7 cellular contexts compared by ENCODE assay signal in the genomic region with DNA sequence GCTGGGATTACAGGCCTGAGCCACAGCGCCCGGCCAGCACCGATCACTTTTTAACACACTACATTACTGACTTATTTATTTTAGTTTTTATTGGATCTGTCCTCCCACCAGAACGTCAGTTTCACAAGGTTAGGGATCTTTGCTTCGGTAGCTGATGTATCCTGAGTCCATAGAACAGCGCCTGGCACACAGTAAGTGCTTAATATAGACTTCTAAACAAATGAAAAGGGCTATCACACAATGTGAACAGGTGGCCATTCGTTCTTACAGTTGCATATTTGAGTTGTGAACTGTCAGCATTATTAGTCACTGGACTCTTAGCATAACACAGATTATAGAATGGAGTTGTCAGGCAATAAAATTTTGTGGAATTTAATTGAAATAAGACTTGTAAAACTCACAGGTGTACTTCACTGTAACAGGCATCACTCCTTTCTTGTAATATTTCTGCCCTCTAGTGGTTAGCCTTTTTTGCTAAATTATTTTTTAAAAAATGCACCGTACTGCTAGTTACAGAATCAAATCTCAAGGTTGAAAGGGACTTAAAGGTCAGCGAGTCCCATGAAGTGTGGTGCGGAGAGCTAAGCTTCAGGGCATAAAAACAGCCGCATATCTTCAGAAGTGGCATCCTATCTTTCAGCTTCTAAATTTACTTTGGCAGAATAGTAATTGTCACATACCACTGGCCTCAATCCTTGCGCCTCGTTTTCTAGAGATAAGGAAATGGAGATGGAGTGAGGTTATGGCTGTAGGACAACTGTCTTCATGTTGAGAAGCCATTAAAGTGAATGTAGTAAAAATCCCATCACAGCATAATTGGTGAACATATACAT. TPM values are rescaled to one million over a fixed set of nuclear protein-coding genes. Genes with fewer than 3 reads are reported as not detected.
DNase-seq lines count a peak whose midpoint lies in the region; ATAC-seq and TF ChIP-seq lines count a peak whose summit lies in the region.

No MANE protein-coding gene starts in this region.

- no peaks in the 10 kb centered on the region for H3K36me3 ChIP-seq in lower lobe of right lung

- in situ Hi-C loops in astrocyte of the spinal cord (cut with HindIII; ENCODE audit: low sequenced_read_pairs), result no loop called here

- TF ChIP-seq CTCF in GM12865 (IDR thresholded peaks at IDR 0.05; ENCODE audit: insufficient read depth, low read depth, low read length, missing control alignments) (peak; percentile 50), NB4 (IDR thresholded peaks at IDR 0.05; ENCODE audit: low read depth, low read length) (peak; percentile 49), astrocyte of the spinal cord (IDR thresholded peaks at IDR 0.05; ENCODE audit: low read depth, low read length) (peak; percentile 56), lower lobe of right lung (IDR thresholded peaks at IDR 0.05) (peak; percentile 65)

- no peak overlapping the region for H3K27ac ChIP-seq in lower lobe of right lung

- H3K4me3 ChIP-seq in GM12865 (ENCODE audit: low read depth, low read length) (no peak overlapping the region), NB4 (ENCODE audit: low read depth, low read length) (no peak overlapping the region), astrocyte of the spinal cord (ENCODE audit: low read depth, low read length) (no peak overlapping the region), lower lobe of right lung (no peak overlapping the region)

- intact Hi-C loops in lower lobe of right lung (cut with DNase I), result no loop called here

- DNase-seq in GM12865 (ENCODE audit: low read depth) (peak; percentile 47), NB4 (ENCODE audit: low read depth) (peak; percentile 52), astrocyte of the spinal cord (ENCODE audit: low read depth, low spot score) (peak; percentile 39), lower lobe of right lung (no peak), amniotic stem cell (lab: John Stamatoyannopoulos, UW) (no peak), GOT3 (lab: John Stamatoyannopoulos, UW) (no peak)

- H3K9me3 ChIP-seq in lower lobe of right lung, result no peaks in the 10 kb centered on the region

- ATAC-seq in lower lobe of right lung (no peak), GM18511 (IDR thresholded peaks at IDR 0.05; ENCODE audit: unreplicated experiment) (no peak)

- no peaks in the 10 kb centered on the region for H3K27me3 ChIP-seq in lower lobe of right lung (ENCODE audit: low read depth)

- H3K4me1 ChIP-seq in lower lobe of right lung, result peaks cover 18% of the 10 kb centered on the region

- no peak for TF ChIP-seq POLR2A in NB4 (IDR thresholded peaks at IDR 0.05; ENCODE audit: extremely low read depth, insufficient read length)

RNA-seq across cellular contexts. Expression of gene TBC1D7, which starts 3.4 kb away (rescaled TPM):
- total RNA-seq in lower lobe of right lung, result 18.8 TPM

Comparison
In these comparisons a context has a peak if more than half of its experiments do, and no peak if none do; other contexts are left out.
1. DNase-seq: peak in GM12865 (single experiment), NB4 (single experiment) and astrocyte of the spinal cord (single experiment); none in lower lobe of right lung (single experiment), amniotic stem cell (single experiment) and GOT3 (single experiment).
2. Peak in every context shown above with its lines, with median percentiles within 50 percentile points of each other: CTCF ChIP-seq.